Comparison of ENCODE assay signal across 21 cellular contexts in genomic region chr5:168893231-168893630, GRCh38.
DNase-seq lines count a peak whose midpoint lies in the region; ATAC-seq and TF ChIP-seq lines count a peak whose summit lies in the region.
"Had no signal": no experiment of that assay in that cellular context is flagged by ENCODE, and none has a peak within 500 bp of the region (broad histone marks: within the 10 kb centered on the region; RNA-seq: fewer than 3 reads in every experiment).

No MANE protein-coding gene starts in this region.

- POLR2A ChIA-PET in SK-N-SH (lab: Yijun Ruan, JAX) = interaction anchor here (0.7 to 1.2 kb wide), 2 partner anchors 51 to 66 kb away, joined by 3 to 5 read pairs; no protein-coding TSS in a partner anchor

- H3K36me3 ChIP-seq in SK-N-SH (replicated peaks in 1 of 2; ENCODE audit: control insufficient read depth in 1 of 2, insufficient read depth in 2 of 2, low read length in 1 of 2) = peaks cover 0 to 4% of the 10 kb centered on the region in 2 experiments
- H3K36me3 ChIP-seq in neuron (ENCODE audit: insufficient read depth, low read length) = no peaks in the 10 kb centered on the region

- H3K9ac ChIP-seq in SK-N-SH = no peak overlapping the region

- H2AFZ ChIP-seq in SK-N-SH (ENCODE audit: low read depth) = no peak overlapping the region
- peak overlapping the region; percentile 9 for H2AFZ ChIP-seq in neuron (ENCODE audit: low read depth, low read length)

- H3K27ac ChIP-seq in SK-N-SH (ENCODE audit: low read depth in 2 of 2, low read length in 1 of 2) = peak overlapping the region in 1 of 2 experiments; percentile 93; a peak in 2 of 4 replicates
- H3K27ac ChIP-seq: A549 had no signal

- H3K9me2 ChIP-seq in SK-N-SH = no peaks in the 10 kb centered on the region

- TF ChIP-seq EP300 in SK-N-SH (IDR thresholded peaks at IDR 0.05; ENCODE audit: borderline replicate concordance in 1 of 2, low read depth in 1 of 2, low read length in 1 of 2) = no peak

- H3K27me3 ChIP-seq in SK-N-SH (ENCODE audit: insufficient read depth) (no peaks in the 10 kb centered on the region), neuron (ENCODE audit: insufficient read depth, low read length) (no peaks in the 10 kb centered on the region)

- no peak for ATAC-seq in SK-N-SH treated with all-trans-retinoic acid at 6 μM for 48 hours
- ATAC-seq: A549 had no signal

- WGBS in SK-N-SH (ENCODE audit: low lambda C conversion rate) = 67% methylated on average over 5 of the region's 5 CpGs

- H3K4me1 ChIP-seq in SK-N-SH (ENCODE audit: control insufficient read depth in 1 of 2, insufficient read depth in 2 of 2, low read depth in 1 of 2, low read length in 1 of 2) = peaks cover 0 to 79% of the 10 kb centered on the region in 2 experiments; a peak in 2 of 4 replicates
- peaks cover 29% of the 10 kb centered on the region for H3K4me1 ChIP-seq in neuron (ENCODE audit: insufficient read depth, low read length)
- H3K4me1 ChIP-seq: A549 had no signal

- CTCF ChIA-PET in SK-N-SH (lab: Yijun Ruan, JAX) = interaction anchor here (1.4 to 6.0 kb wide), 4 partner anchors 11 to 94 kb away, joined by 3 to 29 read pairs (median 6); no protein-coding TSS in a partner anchor

- no peak for DNase-seq in SK-N-SH
- peak; percentile 78 for DNase-seq in SK-N-DZ (ENCODE audit: low spot score)
- peak; percentile 65 for DNase-seq in retina
- DNase-seq in NCI-H1417 treated with DMSO at 0.1 percent for 48 hours (lab: John Stamatoyannopoulos, UW) = no peak
- DNase-seq in Kasumi-1 (lab: John Stamatoyannopoulos, UW) = no peak
- DNase-seq in T-helper 9 cell = no peak
- DNase-seq: 8988T; ACHN; AML-193; C1 segment of cervical spinal cord; Calu3; CD4-positive, alpha-beta memory T cell; COR-L47; DMS53; DMS79 treated with DMSO at 0.1 percent for 48 hours; GF-D8; H7; HCEC 1CT had no signal

- no peaks in the 10 kb centered on the region for H4K20me1 ChIP-seq in SK-N-SH (ENCODE audit: insufficient read depth)

- H3K4me3 ChIP-seq in SK-N-SH (ENCODE audit: low read depth in 2 of 2, low read length in 1 of 2) (no peak overlapping the region), neuron (ENCODE audit: low read length) (no peak overlapping the region)
- H3K4me3 ChIP-seq: A549 had no signal

- no peak for TF ChIP-seq CTCF in SK-N-SH (IDR thresholded peaks at IDR 0.05)

- H3K79me2 ChIP-seq in SK-N-SH (ENCODE audit: insufficient read depth) = no peaks in the 10 kb centered on the region; the same call in 1 of the 2 replicates

- no peak overlapping the region for H3K4me2 ChIP-seq in SK-N-SH
- H3K4me2 ChIP-seq: A549 had no signal

- H3K9me3 ChIP-seq in SK-N-SH = no peaks in the 10 kb centered on the region
- no peaks in the 10 kb centered on the region for H3K9me3 ChIP-seq in neuron (ENCODE audit: low read length)
- H3K9me3 ChIP-seq: A549 had no signal

- no peaks in the 10 kb centered on the region for H3F3A ChIP-seq in SK-N-SH (replicated peaks; ENCODE audit: insufficient read depth)

- no peak for TF ChIP-seq RAD21 in SK-N-SH (IDR thresholded peaks at IDR 0.05; ENCODE audit: low read length)

TF ChIP-seq in SK-N-SH, 30 proteins besides CTCF, POLR2A, EP300 and RAD21:
- TF ChIP-seq CHD2 (IDR thresholded peaks at IDR 0.05; ENCODE audit: low read length, partially characterized antibody) = peak; percentile 30
- TF ChIP-seq, protein P1, sequence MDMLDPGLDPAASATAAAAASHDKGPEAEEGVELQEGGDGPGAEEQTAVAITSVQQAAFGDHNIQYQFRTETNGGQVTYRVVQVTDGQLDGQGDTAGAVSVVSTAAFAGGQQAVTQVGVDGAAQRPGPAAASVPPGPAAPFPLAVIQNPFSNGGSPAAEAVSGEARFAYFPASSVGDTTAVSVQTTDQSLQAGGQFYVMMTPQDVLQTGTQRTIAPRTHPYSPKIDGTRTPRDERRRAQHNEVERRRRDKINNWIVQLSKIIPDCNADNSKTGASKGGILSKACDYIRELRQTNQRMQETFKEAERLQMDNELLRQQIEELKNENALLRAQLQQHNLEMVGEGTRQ (IDR thresholded peaks at IDR 0.05; ENCODE audit: borderline replicate concordance, low read depth, low read length) = no peak
TF ChIP-seq in SK-N-SH: peak in this region for 1.

TF ChIP-seq in SK-N-SH treated with all-trans-retinoic acid at 6 μM for 48 hours, 23 proteins besides CTCF, POLR2A, EP300 and RAD21:
- no peak for TF ChIP-seq ZNF70 (CRISPR knock-in tag; IDR thresholded peaks at IDR 0.05)
- TF ChIP-seq ISL1 (CRISPR knock-in tag; IDR thresholded peaks at IDR 0.05) = no peak
- no peak for TF ChIP-seq OSR1 (CRISPR knock-in tag; IDR thresholded peaks at IDR 0.05)
- no peak for TF ChIP-seq BACH2 (CRISPR knock-in tag; IDR thresholded peaks at IDR 0.05; ENCODE audit: borderline replicate concordance)
- no peak for TF ChIP-seq ZNF8 (CRISPR knock-in tag; IDR thresholded peaks at IDR 0.05)
- no peak for TF ChIP-seq TOX (CRISPR knock-in tag; IDR thresholded peaks at IDR 0.05; ENCODE audit: borderline replicate concordance)
- no peak for TF ChIP-seq RARB (CRISPR knock-in tag; IDR thresholded peaks at IDR 0.05)
- TF ChIP-seq PPARA (CRISPR knock-in tag; IDR thresholded peaks at IDR 0.05; ENCODE audit: borderline replicate concordance) = no peak
- TF ChIP-seq CSDC2 (CRISPR knock-in tag; IDR thresholded peaks at IDR 0.05) = no peak
- TF ChIP-seq ZFP3 (CRISPR knock-in tag; IDR thresholded peaks at IDR 0.05) = no peak
- TF ChIP-seq CREB5 (CRISPR knock-in tag; IDR thresholded peaks at IDR 0.05; ENCODE audit: low read depth) = no peak
- no peak for TF ChIP-seq CSRNP3 (CRISPR knock-in tag; IDR thresholded peaks at IDR 0.05)
- TF ChIP-seq ZNF565 (CRISPR knock-in tag; conservative IDR thresholded peaks at IDR 0.05; ENCODE audit: low read depth) = no peak
- no peak for TF ChIP-seq ZC3H10 (CRISPR knock-in tag; IDR thresholded peaks at IDR 0.05)

Comparison
In these comparisons a context has a peak if more than half of its experiments do, and no peak if none do; other contexts are left out.
1. DNase-seq: peak in SK-N-DZ (single experiment) and retina (single experiment); none in SK-N-SH (single experiment), NCI-H1417 treated with DMSO at 0.1 percent for 48 hours (single experiment), Kasumi-1 (0 of 2) and T-helper 9 cell (single experiment).